10 cellular contexts compared by ENCODE assay signal in the genomic region with DNA sequence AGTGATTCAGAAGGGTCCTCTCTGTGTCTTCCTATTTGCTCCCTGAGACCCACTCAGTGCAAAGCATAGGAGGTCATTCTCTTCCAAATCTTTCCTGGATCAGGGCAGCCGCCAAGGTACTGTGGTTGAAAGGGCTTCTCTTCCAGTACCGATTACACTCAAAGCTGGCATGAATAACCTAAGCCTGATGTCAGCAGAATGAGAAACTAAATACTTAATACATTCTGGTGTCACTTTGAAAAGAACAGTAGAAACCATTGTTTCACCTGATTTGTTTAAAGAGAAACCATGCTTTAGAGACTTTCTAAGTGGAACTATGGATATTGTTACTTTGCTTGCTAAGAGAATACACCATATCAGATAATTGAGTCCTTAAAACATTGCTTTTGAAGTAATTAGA. TPM values are rescaled to one million over a fixed set of nuclear protein-coding genes. Genes with fewer than 3 reads are reported as not detected.
A peak's percentile ranks its signal among the peaks of the same experiment; 100 is the strongest.
DNase-seq lines count a peak whose midpoint lies in the region; ATAC-seq and FAIRE-seq lines count a peak whose summit lies in the region.
"Had no signal": no experiment of that assay in that cellular context is flagged by ENCODE, and none has a peak within 500 bp of the region (broad histone marks: within the 10 kb centered on the region; RNA-seq: fewer than 3 reads in every experiment).

No MANE protein-coding gene starts in this region.

- ATAC-seq in GM21619 (IDR thresholded peaks at IDR 0.05; ENCODE audit: unreplicated experiment) (no peak), GM19397 (IDR thresholded peaks at IDR 0.05; ENCODE audit: unreplicated experiment) (no peak)

- no peak for FAIRE-seq in urothelium cell line (lab: Jason Lieb, UNC)

- DNase-seq in HT1080 (ENCODE audit: low read depth) = peak; percentile 63
- peak; percentile 90 for DNase-seq in astrocyte of the hippocampus (ENCODE audit: low read depth, low spot score)
- peak; percentile 52 for DNase-seq in globus pallidus (ENCODE audit: low spot score)
- peak; percentile 42 for DNase-seq in urothelium cell line (ENCODE audit: low spot score)
- DNase-seq in stimulated activated CD4-positive, alpha-beta T cell treated with anti-CD3 and anti-CD28 coated beads, Interleukin-4, amount 100 ng/mL, for 4 hours = no peak
- DNase-seq: activated T-cell treated with anti-CD3 and anti-CD28 coated beads, Interleukin-2, amount 50 U/mL, for 1 hour; GF-D8; hippocampal formation had no signal

RNA-seq across cellular contexts. Expression of gene PDHB, which starts 50.2 kb away (rescaled TPM):
- 78.8 and 81.6 TPM in 2 replicates for total RNA-seq in HT1080 (2014; rRNA removed; shearing (Covaris generic))
- polyA plus RNA-seq in HT1080 (2015; cell fraction: cytosol; rRNA removed) = 92.0 and 97.5 TPM in 2 replicates
- 85.9 and 92.9 TPM in 2 replicates for polyA plus RNA-seq in HT1080 (2015; cell fraction: nucleus; rRNA removed)

RNA-seq across cellular contexts. Expression of gene PXK, which starts 50.8 kb away (rescaled TPM):
- total RNA-seq in HT1080 (2014; rRNA removed; shearing (Covaris generic)) = 19.6 and 23.3 TPM in 2 replicates
- 28.9 and 39.7 TPM in 2 replicates for polyA plus RNA-seq in HT1080 (2015; cell fraction: cytosol; rRNA removed)
- 42.4 and 42.7 TPM in 2 replicates for polyA plus RNA-seq in HT1080 (2015; cell fraction: nucleus; rRNA removed)

Comparison
In these comparisons a context has a peak if more than half of its experiments do, and no peak if none do; other contexts are left out.
1. DNase-seq: peak in HT1080 (single experiment), astrocyte of the hippocampus (single experiment), globus pallidus (single experiment) and urothelium cell line (single experiment); none in stimulated activated CD4-positive, alpha-beta T cell treated with anti-CD3 and anti-CD28 coated beads, Interleukin-4, amount 100 ng/mL, for 4 hours (0 of 2).